Comparison of ENCODE assay signal across 22 cellular contexts in genomic region chr4:96455045-96455720, GRCh38.
"Had no signal": no experiment of that assay in that cellular context is flagged by ENCODE, and none has a peak within 500 bp of the region (broad histone marks: within the 10 kb centered on the region; RNA-seq: fewer than 3 reads in every experiment).

No MANE protein-coding gene starts in this region.

- ATAC-seq: effector memory CD8-positive, alpha-beta T cell; gastroesophageal sphincter; left colon; left ventricle myocardium superior; naive thymus-derived CD4-positive, alpha-beta T cell; stimulated activated naive B cell treated with anti-CD40 and anti-IgM and Interleukin-4, amounts not matched to agents 10 μg/mL and 1 μg/mL and 100 μg/mL, for 72 hours; stimulated activated naive CD8-positive, alpha-beta T cell treated with anti-CD3 and anti-CD28 coated beads, Interleukin-15, amount 100 ng/mL, for 72 hours had no signal

- H3K4me1 ChIP-seq: esophagus squamous epithelium, gastroesophageal sphincter, right atrium auricular region, sigmoid colon, testis, tibial nerve had no signal

- H3K36me3 ChIP-seq: esophagus squamous epithelium, gastroesophageal sphincter, ovary, right atrium auricular region, sigmoid colon, tibial nerve had no signal

- H3K27ac Mint-ChIP-seq: dendritic cell treated with granulocyte-macrophage colony-stimulating factor and Interleukin-4, amounts not matched to agents 40 ng/mL and 50 ng/mL, for 4 days; effector memory CD8-positive, alpha-beta T cell; naive thymus-derived CD4-positive, alpha-beta T cell; nephron progenitor cell; stimulated activated naive B cell treated with anti-CD40 and anti-IgM and Interleukin-4, amounts not matched to agents 10 μg/mL and 1 μg/mL and 100 μg/mL, for 72 hours; stimulated activated naive CD8-positive, alpha-beta T cell treated with anti-CD3 and anti-CD28 coated beads, Interleukin-15, amount 100 ng/mL, for 72 hours had no signal

- H3K27me3 ChIP-seq: esophagus squamous epithelium, gastroesophageal sphincter, ovary, right atrium auricular region, sigmoid colon, testis, tibial nerve had no signal

- H3K4me3 Mint-ChIP-seq: dendritic cell treated with granulocyte-macrophage colony-stimulating factor and Interleukin-4, amounts not matched to agents 40 ng/mL and 50 ng/mL, for 4 days; effector memory CD8-positive, alpha-beta T cell; naive thymus-derived CD4-positive, alpha-beta T cell; nephron progenitor cell; stimulated activated naive B cell treated with anti-CD40 and anti-IgM and Interleukin-4, amounts not matched to agents 10 μg/mL and 1 μg/mL and 100 μg/mL, for 72 hours; stimulated activated naive CD8-positive, alpha-beta T cell treated with anti-CD3 and anti-CD28 coated beads, Interleukin-15, amount 100 ng/mL, for 72 hours had no signal

- H3K4me1 Mint-ChIP-seq: naive thymus-derived CD4-positive, alpha-beta T cell; nephron progenitor cell; stimulated activated naive B cell treated with anti-CD40 and anti-IgM and Interleukin-4, amounts not matched to agents 10 μg/mL and 1 μg/mL and 100 μg/mL, for 72 hours; stimulated activated naive CD8-positive, alpha-beta T cell treated with anti-CD3 and anti-CD28 coated beads, Interleukin-15, amount 100 ng/mL, for 72 hours had no signal

- H3K36me3 Mint-ChIP-seq: naive thymus-derived CD4-positive, alpha-beta T cell; stimulated activated naive B cell treated with anti-CD40 and anti-IgM and Interleukin-4, amounts not matched to agents 10 μg/mL and 1 μg/mL and 100 μg/mL, for 72 hours had no signal

- H3K9me3 ChIP-seq: ovary, testis had no signal

- H3K4me3 ChIP-seq: esophagus squamous epithelium, gastroesophageal sphincter, lung, ovary, right atrium auricular region, sigmoid colon, skin epidermis, testis, tibial nerve had no signal

- H3K27ac ChIP-seq: esophagus squamous epithelium, gastroesophageal sphincter, ovary, right atrium auricular region, sigmoid colon, skin epidermis, testis, tibial nerve had no signal

- H3K27me3 Mint-ChIP-seq: dendritic cell treated with granulocyte-macrophage colony-stimulating factor and Interleukin-4, amounts not matched to agents 40 ng/mL and 50 ng/mL, for 4 days; effector memory CD8-positive, alpha-beta T cell; naive thymus-derived CD4-positive, alpha-beta T cell; stimulated activated naive B cell treated with anti-CD40 and anti-IgM and Interleukin-4, amounts not matched to agents 10 μg/mL and 1 μg/mL and 100 μg/mL, for 72 hours; stimulated activated naive CD8-positive, alpha-beta T cell treated with anti-CD3 and anti-CD28 coated beads, Interleukin-15, amount 100 ng/mL, for 72 hours had no signal

- DNase-seq: effector memory CD8-positive, alpha-beta T cell; esophagus squamous epithelium; foreskin fibroblast; glutamatergic neuron; left colon; left ventricle myocardium superior; naive thymus-derived CD4-positive, alpha-beta T cell; nephron progenitor cell; nucleus accumbens; ovary; sigmoid colon; stimulated activated CD4-positive, alpha-beta T cell treated with anti-CD3 and anti-CD28 coated beads, Interleukin-2, amount 100 ng/mL, for 24 hours; stimulated activated CD4-positive, alpha-beta T cell treated with anti-CD3 and anti-CD28 coated beads, Interleukin-4, amount 100 ng/mL, for 4 hours; stimulated activated naive B cell treated with anti-CD40 and anti-IgM and Interleukin-4, amounts not matched to agents 10 μg/mL and 1 μg/mL and 100 μg/mL, for 72 hours; stimulated activated naive CD8-positive, alpha-beta T cell treated with anti-CD3 and anti-CD28 coated beads, Interleukin-15, amount 100 ng/mL, for 72 hours; testis had no signal
